ENCODE assay signal across 16 cellular contexts in genomic region chr12:124087251-124088141, GRCh38.
"Had no signal": no experiment of that assay in that cellular context is flagged by ENCODE, and none has a peak within 500 bp of the region (broad histone marks: within the 10 kb centered on the region; RNA-seq: fewer than 3 reads in every experiment).

No MANE protein-coding gene starts in this region.

- DNase-seq: activated CD4-positive, alpha-beta T cell treated with anti-CD3 and anti-CD28 coated beads, Interleukin-2, amount 10 ng/mL, durations not matched to agents 7 days and 5 days; activated CD4-positive, CD25-positive, alpha-beta regulatory T cell; activated naive CD4-positive, alpha-beta T cell treated with Interleukin-2 at 50 U/mL for 16 hours; dermis blood vessel endothelial cell; heart left ventricle; left cardiac atrium; naive B cell; nucleus accumbens; SW 1271; trophoblast cell had no signal

- H3K4me2 ChIP-seq: smooth muscle cell had no signal

- H3K4me3 ChIP-seq: ascending aorta, heart left ventricle, lung, right atrium auricular region, smooth muscle cell, suprapubic skin had no signal

- ATAC-seq: heart left ventricle, left cardiac atrium had no signal

- H3K27ac ChIP-seq: ascending aorta, epithelial cell of prostate, heart left ventricle, right atrium auricular region, suprapubic skin had no signal

- H3K9me3 ChIP-seq: ascending aorta, heart left ventricle, right atrium auricular region, suprapubic skin had no signal

- H3K4me1 ChIP-seq: ascending aorta, heart left ventricle, right atrium auricular region, suprapubic skin had no signal

- H3K36me3 ChIP-seq: ascending aorta, heart left ventricle, right atrium auricular region, suprapubic skin had no signal

- H3K27me3 ChIP-seq: ascending aorta, heart left ventricle, right atrium auricular region, suprapubic skin had no signal
